In genomic region chr13:42048625-42049453, GRCh38 we compare ENCODE assay signal across 1 cellular context.
TF ChIP-seq lines count a peak whose summit lies in the region.

Gene DGKH (plus strand): TSS chr13:42048648. CDS start chr13:42048774, 126 bp downstream.

TF ChIP-seq in HepG2, 621 proteins besides CTCF, POLR2A, EP300 and RAD21 (continued from another document):
- TF ChIP-seq GLMP (CRISPR knock-in tag; IDR thresholded peaks at IDR 0.05; ENCODE audit: borderline replicate concordance): no peak
- no peak for TF ChIP-seq ZNF446 (CRISPR knock-in tag; IDR thresholded peaks at IDR 0.05)
TF ChIP-seq in HepG2: peak in this region for 15.
